ENCODE assay signal across 8 cellular contexts in the genomic region with DNA sequence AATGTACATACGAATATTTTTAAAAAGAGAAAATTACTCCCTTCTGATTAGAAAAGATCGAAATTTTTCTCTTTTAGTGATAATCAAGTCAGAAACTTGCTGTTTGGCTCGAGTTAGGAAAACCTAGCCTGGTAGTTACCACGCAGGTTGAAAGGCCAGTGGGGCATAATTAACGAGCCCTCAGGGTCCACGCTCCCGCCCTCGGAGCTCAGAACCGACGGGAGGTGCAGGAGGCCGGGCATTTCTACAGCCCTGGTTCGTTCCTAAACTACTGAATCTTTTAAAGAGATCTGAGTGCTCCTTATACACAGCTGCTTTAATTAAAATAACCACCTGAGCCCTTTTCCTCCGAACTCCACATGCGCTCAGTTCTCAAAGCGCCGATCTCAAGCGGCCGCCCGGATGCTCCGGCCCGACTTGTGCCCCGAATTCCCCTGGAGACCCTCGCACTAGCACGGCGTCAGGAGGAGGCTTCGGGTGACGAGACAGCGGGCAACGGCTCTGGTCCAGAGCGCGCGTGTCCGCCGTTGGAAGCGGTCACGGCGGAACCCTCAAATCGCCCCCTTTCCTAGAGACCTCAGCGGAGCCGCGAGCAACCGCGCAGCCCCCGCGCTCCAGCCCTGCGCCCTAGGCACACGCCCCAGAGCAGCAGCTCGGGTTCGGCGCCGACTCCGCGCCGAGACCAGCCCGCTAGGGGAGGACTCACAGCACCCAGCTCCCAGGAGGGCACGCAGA. TPM values are rescaled to one million over a fixed set of nuclear protein-coding genes. Genes with fewer than 3 reads are reported as not detected.
DNase-seq lines count a peak whose midpoint lies in the region; ATAC-seq and TF ChIP-seq lines count a peak whose summit lies in the region.

No MANE protein-coding gene starts in this region.

- peaks cover 67% of the 10 kb centered on the region for H3K4me1 Mint-ChIP-seq in CD4-positive, alpha-beta T cell (ENCODE audit: low read depth)
- H3K4me1 Mint-ChIP-seq in MCF 10A (ENCODE audit: insufficient read depth, unreplicated experiment) (peaks cover 42% of the 10 kb centered on the region), type B pancreatic cell (ENCODE audit: unreplicated experiment) (peaks cover 32% of the 10 kb centered on the region)

- BruUV-seq in MCF 10A (replicated peaks; lab: Mats Ljungman, UMichigan): TSS peak; percentile 79

- H3K9me2 ChIP-seq in Karpas-422 (replicated peaks; ENCODE audit: insufficient read depth, low read length): no peaks in the 10 kb centered on the region

- intact Hi-C loops in CD4-positive, alpha-beta T cell (cut with DNase I, micrococcal nuclease): loop anchor here in 1 of 2 experiments (5.0 kb wide), 3 partner anchors 44 to 606 kb away; a partner anchor contains a TSS
- intact Hi-C loops in MCF 10A (cut with micrococcal nuclease): no loop called here

- H3K79me2 ChIP-seq in Karpas-422 (ENCODE audit: low read length): peaks cover 91% of the 10 kb centered on the region

- 1% methylated on average over 56 of the region's 56 CpGs for WGBS in lung, 2 donors

- POLR2A ChIA-PET in CD4-positive, alpha-beta T cell (lab: Charles Lee): interaction anchor here (0.7 to 5.7 kb wide), 14 partner anchors 9 to 883 kb away, joined by 3 to 230 read pairs (median 6); a partner anchor contains a TSS
- POLR2A ChIA-PET in MCF 10A (lab: Yijun Ruan, JAX) (interaction anchor here (0.6 to 9.6 kb wide), 27 partner anchors 9 to 1859 kb away, joined by 3 to 145 read pairs (median 5); a partner anchor contains a TSS), GM10248 (lab: Yijun Ruan, JAX) (interaction anchor here (1.0 to 1.9 kb wide), 4 partner anchors 9 to 23 kb away, joined by 3 to 5 read pairs (median 4); no protein-coding TSS in a partner anchor)

- no peak for TF ChIP-seq CTCF in CD4-positive, alpha-beta T cell (IDR thresholded peaks at IDR 0.05)
- TF ChIP-seq CTCF in MCF 10A (IDR thresholded peaks at IDR 0.05; ENCODE audit: unreplicated experiment) (no peak), lung (IDR thresholded peaks at IDR 0.05; ENCODE audit: control extremely low read depth, extremely low read depth) (no peak), type B pancreatic cell (conservative IDR thresholded peaks at IDR 0.05) (no peak), GM10248 (IDR thresholded peaks at IDR 0.05; ENCODE audit: control extremely low read depth, extremely low read depth, low read depth, missing control alignments) (no peak)

- H3K4me1 ChIP-seq in Karpas-422 (ENCODE audit: low read length) (peaks cover 48% of the 10 kb centered on the region), lung (ENCODE audit: control insufficient read depth in 2 of 2, insufficient read depth in 2 of 2, low read length in 2 of 2) (peaks cover 5 to 7% of the 10 kb centered on the region in 2 donors)

- H2AFZ ChIP-seq in Karpas-422 (ENCODE audit: low read length): peak overlapping the region; percentile 27; the same call in 1 of the 2 replicates

- peak overlapping the region; percentile 87 for H3K27ac ChIP-seq in CD4-positive, alpha-beta T cell (ENCODE audit: low read depth, low read length)
- H3K27ac ChIP-seq in Karpas-422 (ENCODE audit: low read length): peak overlapping the region; percentile 76
- peak overlapping the region; percentile 96 to 97 for H3K27ac ChIP-seq in lung (ENCODE audit: low read depth in 1 of 2, low read length in 1 of 2)

- H4K20me1 ChIP-seq in Karpas-422 (ENCODE audit: insufficient read depth, low read depth, low read length): no peaks in the 10 kb centered on the region; the same call in 1 of the 2 replicates

- peak overlapping the region; percentile 99 for H3K27ac Mint-ChIP-seq in CD4-positive, alpha-beta T cell
- peak overlapping the region; percentile 46 for H3K27ac Mint-ChIP-seq in MCF 10A (ENCODE audit: low read depth, unreplicated experiment)
- H3K27ac Mint-ChIP-seq in type B pancreatic cell: peak overlapping the region; percentile 88

- no peaks in the 10 kb centered on the region for H3K9me3 Mint-ChIP-seq in CD4-positive, alpha-beta T cell
- peaks cover 1% of the 10 kb centered on the region for H3K9me3 Mint-ChIP-seq in MCF 10A (ENCODE audit: unreplicated experiment)
- H3K9me3 Mint-ChIP-seq in type B pancreatic cell: no peaks in the 10 kb centered on the region

- H3K36me3 ChIP-seq in Karpas-422 (ENCODE audit: insufficient read depth, low read length): peaks cover 15% of the 10 kb centered on the region
- peaks cover 0 to 3% of the 10 kb centered on the region in 2 donors for H3K36me3 ChIP-seq in lung (ENCODE audit: control insufficient read depth in 2 of 2, insufficient read depth in 2 of 2, low read length in 2 of 2)

- H3K9me3 ChIP-seq in CD4-positive, alpha-beta T cell (ENCODE audit: control insufficient read depth, low read length): no peaks in the 10 kb centered on the region
- no peaks in the 10 kb centered on the region; the same call in 1 of the 2 replicates for H3K9me3 ChIP-seq in Karpas-422 (ENCODE audit: low read length)
- no peaks in the 10 kb centered on the region for H3K9me3 ChIP-seq in lung (ENCODE audit: control insufficient read depth in 2 of 2, insufficient read depth in 1 of 2, low read length in 1 of 2)

- H3K27me3 Mint-ChIP-seq in CD4-positive, alpha-beta T cell: no peaks in the 10 kb centered on the region
- H3K27me3 Mint-ChIP-seq in MCF 10A (ENCODE audit: insufficient read depth, unreplicated experiment) (no peaks in the 10 kb centered on the region), type B pancreatic cell (no peaks in the 10 kb centered on the region)

- no peaks in the 10 kb centered on the region for H3K27me3 ChIP-seq in CD4-positive, alpha-beta T cell (ENCODE audit: control insufficient read depth, insufficient read depth, low read length)
- H3K27me3 ChIP-seq in Karpas-422 (ENCODE audit: low read length) (no peaks in the 10 kb centered on the region), lung (ENCODE audit: control insufficient read depth, insufficient read depth) (no peaks in the 10 kb centered on the region)

- H3K9ac ChIP-seq in Karpas-422 (ENCODE audit: low read length): peak overlapping the region; percentile 95

- CTCF ChIA-PET in CD4-positive, alpha-beta T cell (lab: Charles Lee): interaction anchor here (1.0 to 2.8 kb wide), 6 partner anchors 16 to 883 kb away, joined by 3 to 11 read pairs (median 6); a partner anchor contains a TSS
- CTCF ChIA-PET in MCF 10A (lab: Yijun Ruan, JAX) (interaction anchor here (0.5 to 1.6 kb wide), 7 partner anchors 9 to 1337 kb away, joined by 3 to 8 read pairs (median 3); no protein-coding TSS in a partner anchor), GM10248 (lab: Yijun Ruan, JAX) (interaction anchor here (0.9 to 1.6 kb wide), 5 partner anchors 9 to 131 kb away, joined by 3 to 5 read pairs (median 4); no protein-coding TSS in a partner anchor)

- peaks cover 42% of the 10 kb centered on the region for H3K36me3 Mint-ChIP-seq in CD4-positive, alpha-beta T cell (ENCODE audit: low read depth)
- H3K36me3 Mint-ChIP-seq in MCF 10A (ENCODE audit: insufficient read depth, unreplicated experiment) (peaks cover 11% of the 10 kb centered on the region), type B pancreatic cell (peaks cover 16% of the 10 kb centered on the region)

- DNase-seq in CD4-positive, alpha-beta T cell: peak in 1 of 10 experiments; percentile 8
- DNase-seq in Karpas-422 (peak; percentile 78), MCF 10A (ENCODE audit: unreplicated experiment) (no peak), lung (ENCODE audit: low spot score) (no peak), type B pancreatic cell (ENCODE audit: extremely low spot score, unreplicated experiment) (no peak), GM10248 (ENCODE audit: extremely low spot score) (no peak), 8988T (no peak)

- ATAC-seq in CD4-positive, alpha-beta T cell (ENCODE audit: poor library complexity): peak; percentile 10
- ATAC-seq in GM19455 (IDR thresholded peaks at IDR 0.05; ENCODE audit: unreplicated experiment) (peak; percentile 10), lung (ENCODE audit: insufficient read depth, low FRiP score) (no peak)

- H3K4me2 ChIP-seq in Karpas-422 (ENCODE audit: low read depth, low read length, poor library complexity, severe bottlenecking): peak overlapping the region; percentile 78

- H3K4me3 Mint-ChIP-seq in CD4-positive, alpha-beta T cell: peak overlapping the region; percentile 98
- H3K4me3 Mint-ChIP-seq in MCF 10A (ENCODE audit: unreplicated experiment) (peak overlapping the region; percentile 86), type B pancreatic cell (peak overlapping the region; percentile 92)

- H3K4me3 ChIP-seq in Karpas-422 (ENCODE audit: low read length) (peak overlapping the region; percentile 93), lung (peak overlapping the region; percentile 88)

RNA-seq across cellular contexts. Expression of a gene that starts 0.4 kb away (rescaled TPM):
- total RNA-seq in CD4-positive, alpha-beta T cell: 10 to 100 TPM; 22.0 to 23.5 TPM
- total RNA-seq in Karpas-422 (2014; rRNA removed; shearing (Covaris generic); ENCODE audit: low replicate concordance): 63.0 and 76.8 TPM in 2 replicates
- total RNA-seq in MCF 10A (2022): 65.4 and 80.6 TPM in 2 replicates
- 10 to 100 TPM; 42.6 to 68.1 TPM for total RNA-seq in lung
- 10 to 100 TPM in 1 of 2 donors, 1 to 10 TPM in 1; 6.9 to 20.2 TPM for polyA plus RNA-seq in lung
- total RNA-seq in type B pancreatic cell (ENCODE audit: low replicate concordance): 61.2 and 112 TPM in 2 replicates

RNA-seq across cellular contexts. Expression of a gene that starts 0.5 kb away (rescaled TPM):
- total RNA-seq in CD4-positive, alpha-beta T cell: 10 to 100 TPM; 19.7 to 21.3 TPM
- 43.9 and 51.4 TPM in 2 replicates for total RNA-seq in Karpas-422 (2014; rRNA removed; shearing (Covaris generic); ENCODE audit: low replicate concordance)
- total RNA-seq in MCF 10A (2022) (25.3 and 26.3 TPM in 2 replicates), lung (10 to 100 TPM; 22.6 to 23.9 TPM), type B pancreatic cell (ENCODE audit: low replicate concordance) (30.4 and 30.8 TPM in 2 replicates)
- polyA plus RNA-seq in lung: 10 to 100 TPM in 1 of 2 donors, 1 to 10 TPM in 1; 4.3 to 21.2 TPM

RNA-seq across cellular contexts. Expression of a gene that starts 22.9 kb away (rescaled TPM):
- 10 to 100 TPM; 93.9 to 97.8 TPM for total RNA-seq in CD4-positive, alpha-beta T cell
- 37.9 and 53.2 TPM in 2 replicates for total RNA-seq in Karpas-422 (2014; rRNA removed; shearing (Covaris generic); ENCODE audit: low replicate concordance)
- total RNA-seq in MCF 10A (2022) (27.2 and 34.9 TPM in 2 replicates), lung (10 to 100 TPM; 27.3 to 94.9 TPM), type B pancreatic cell (ENCODE audit: low replicate concordance) (44.5 and 59.9 TPM in 2 replicates)
- polyA plus RNA-seq in lung: 10 to 100 TPM; 26.0 to 34.5 TPM

RNA-seq across cellular contexts. Expression of a gene that starts 50.0 kb away (rescaled TPM):
- total RNA-seq in CD4-positive, alpha-beta T cell: 1 to 10 TPM; 4.1 to 4.3 TPM
- total RNA-seq in Karpas-422 (2014; rRNA removed; shearing (Covaris generic); ENCODE audit: low replicate concordance): 5.8 and 6.1 TPM in 2 replicates
- total RNA-seq in MCF 10A (2022): 0.79 and 1.3 TPM in 2 replicates
- total RNA-seq in lung: 1 to 10 TPM; 1.6 to 5.2 TPM
- polyA plus RNA-seq in lung: 1 to 10 TPM in 1 of 2 donors, under 1 TPM in 1; 0.69 to 3.2 TPM
- 2.1 and 2.6 TPM in 2 replicates for total RNA-seq in type B pancreatic cell (ENCODE audit: low replicate concordance)

RNA-seq across cellular contexts. Expression of a gene that starts 50.0 kb away (rescaled TPM):
- total RNA-seq in CD4-positive, alpha-beta T cell: 10 to 100 TPM; 24.2 to 26.2 TPM
- 12.6 and 38.5 TPM in 2 replicates for total RNA-seq in Karpas-422 (2014; rRNA removed; shearing (Covaris generic); ENCODE audit: low replicate concordance)
- total RNA-seq in MCF 10A (2022) (42.8 and 51.7 TPM in 2 replicates), lung (10 to 100 TPM; 24.7 to 41.0 TPM), type B pancreatic cell (ENCODE audit: low replicate concordance) (18.6 and 32.1 TPM in 2 replicates)
- 10 to 100 TPM; 18.7 to 55.3 TPM for polyA plus RNA-seq in lung

Comparison
In these comparisons a context has a peak if more than half of its experiments do, and no peak if none do; other contexts are left out.
1. H3K27ac Mint-ChIP-seq: peak in every context shown above with its lines; median percentile 99 in CD4-positive, alpha-beta T cell; 88 in type B pancreatic cell; 46 in MCF 10A.